Comparison of ENCODE assay signal across 8 cellular contexts in the genomic region with DNA sequence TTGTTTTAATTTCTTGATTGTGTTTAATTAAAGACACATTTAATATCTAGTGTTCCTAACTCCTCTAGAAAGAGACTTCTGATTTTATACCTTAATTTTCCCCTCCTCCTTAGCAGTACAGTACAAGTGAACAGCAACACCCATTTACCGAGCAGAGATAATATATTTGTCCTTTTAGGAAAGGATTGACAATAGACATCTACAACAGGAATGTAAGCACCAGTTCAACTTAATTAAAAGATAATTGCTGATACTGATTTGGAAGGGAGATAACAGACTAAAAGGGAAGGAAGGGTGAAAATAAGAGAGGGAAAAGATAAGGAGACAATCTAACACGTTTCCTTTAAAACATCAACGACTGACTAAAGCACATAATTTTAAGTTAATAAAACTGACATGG.
DNase-seq lines count a peak whose midpoint lies in the region; ATAC-seq and TF ChIP-seq lines count a peak whose summit lies in the region.

No MANE protein-coding gene starts in this region.

- no peak overlapping the region for H3K56ac ChIP-seq in mesendoderm (ENCODE audit: low read length)

- H3K27ac ChIP-seq in breast epithelium (peak overlapping the region; percentile 78 to 83), mesendoderm (ENCODE audit: low read depth, low read length) (no peak overlapping the region)

- no peak overlapping the region for H3K9ac ChIP-seq in mesendoderm (ENCODE audit: low read length)

- H3K27ac Mint-ChIP-seq in activated naive CD4-positive, alpha-beta T cell treated with anti-CD3 and anti-CD28 coated beads, Interleukin-2, amount 10 ng/mL, durations not matched to agents 7 days and 5 days, result peak overlapping the region; percentile 77
- peak overlapping the region in 2 of 3 donors; percentile 44 to 69 for H3K27ac Mint-ChIP-seq in IgD-negative memory B cell

- no peaks in the 10 kb centered on the region for H3K36me3 ChIP-seq in breast epithelium
- no peaks in the 10 kb centered on the region for H3K36me3 ChIP-seq in mesendoderm (ENCODE audit: control insufficient read depth, insufficient read depth, low read length)

- H3K4ac ChIP-seq in mesendoderm (ENCODE audit: low read depth, low read length), result no peak overlapping the region

- intact Hi-C loops in breast epithelium (cut with DNase I; ENCODE audit: low total_unique reads), result no loop called here

- H3K4me1 ChIP-seq in breast epithelium, result no peaks in the 10 kb centered on the region
- H3K4me1 ChIP-seq in mesendoderm (ENCODE audit: control insufficient read depth, low read depth, low read length), result peaks cover 5% of the 10 kb centered on the region

- no peaks in the 10 kb centered on the region for H3K9me3 ChIP-seq in breast epithelium

- no peak overlapping the region for H2BK15ac ChIP-seq in mesendoderm (replicated peaks; ENCODE audit: low read depth)

- peak overlapping the region; percentile 41 to 63 (median 47) for H3K4me3 ChIP-seq in breast epithelium
- no peak overlapping the region for H3K4me3 ChIP-seq in mesendoderm (ENCODE audit: low read length)

- no peaks in the 10 kb centered on the region for H3K9me3 Mint-ChIP-seq in activated naive CD4-positive, alpha-beta T cell treated with anti-CD3 and anti-CD28 coated beads, Interleukin-2, amount 10 ng/mL, durations not matched to agents 7 days and 5 days
- H3K9me3 Mint-ChIP-seq in IgD-negative memory B cell, result no peaks in the 10 kb centered on the region

- no peak overlapping the region for H3K18ac ChIP-seq in mesendoderm (ENCODE audit: low read length)

- no peak overlapping the region for H2BK120ac ChIP-seq in mesendoderm (ENCODE audit: low read depth, low read length)

- no peak for TF ChIP-seq CTCF in breast epithelium (IDR thresholded peaks at IDR 0.05)

- peaks cover 5% of the 10 kb centered on the region for H3K79me2 ChIP-seq in mesendoderm (ENCODE audit: control insufficient read depth, insufficient read depth, low read length)

- H4K8ac ChIP-seq in mesendoderm (ENCODE audit: low read depth, low read length), result no peak overlapping the region

- TF ChIP-seq POLR2A in breast epithelium (IDR thresholded peaks at IDR 0.05), result no peak

- no CpG with 5 or more reads among the region's 3 CpGs for WGBS in mesendoderm (ENCODE audit: extremely low coverage, insufficient coverage, low lambda C conversion rate)

- H2AK5ac ChIP-seq in mesendoderm (ENCODE audit: low read length), result no peak overlapping the region

- no peak overlapping the region for H3K23ac ChIP-seq in mesendoderm (ENCODE audit: low read length)

- no peak for DNase-seq in activated naive CD4-positive, alpha-beta T cell treated with anti-CD3 and anti-CD28 coated beads, Interleukin-2, amount 10 ng/mL, durations not matched to agents 7 days and 5 days
- DNase-seq in activated naive CD4-positive, alpha-beta T cell treated with Interleukin-2 at 50 U/mL for 16 hours, result no peak
- DNase-seq in breast epithelium (ENCODE audit: low spot score in 2 of 2) (no peak), mesendoderm (peak; percentile 71), HEK293T (ENCODE audit: extremely low spot score) (no peak), NCI-H82 (lab: John Stamatoyannopoulos, UW) (no peak)

- no peak overlapping the region for H3K4me2 ChIP-seq in mesendoderm (ENCODE audit: low read length)

- no peaks in the 10 kb centered on the region for H3K27me3 Mint-ChIP-seq in activated naive CD4-positive, alpha-beta T cell treated with anti-CD3 and anti-CD28 coated beads, Interleukin-2, amount 10 ng/mL, durations not matched to agents 7 days and 5 days
- no peaks in the 10 kb centered on the region for H3K27me3 Mint-ChIP-seq in IgD-negative memory B cell

- peak overlapping the region; percentile 81 for H3K4me3 Mint-ChIP-seq in activated naive CD4-positive, alpha-beta T cell treated with anti-CD3 and anti-CD28 coated beads, Interleukin-2, amount 10 ng/mL, durations not matched to agents 7 days and 5 days
- H3K4me3 Mint-ChIP-seq in IgD-negative memory B cell, result peak overlapping the region; percentile 86 to 94 (median 89)

- H3K27me3 ChIP-seq in breast epithelium (no peaks in the 10 kb centered on the region), mesendoderm (ENCODE audit: insufficient read depth, low read length, poor library complexity) (no peaks in the 10 kb centered on the region)

- peaks cover 2% of the 10 kb centered on the region for H3K36me3 Mint-ChIP-seq in activated naive CD4-positive, alpha-beta T cell treated with anti-CD3 and anti-CD28 coated beads, Interleukin-2, amount 10 ng/mL, durations not matched to agents 7 days and 5 days
- peaks cover 2% of the 10 kb centered on the region for H3K36me3 Mint-ChIP-seq in IgD-negative memory B cell

- peaks cover 25% of the 10 kb centered on the region for H3K4me1 Mint-ChIP-seq in activated naive CD4-positive, alpha-beta T cell treated with anti-CD3 and anti-CD28 coated beads, Interleukin-2, amount 10 ng/mL, durations not matched to agents 7 days and 5 days
- H3K4me1 Mint-ChIP-seq in IgD-negative memory B cell, result peaks cover 27 to 65% (median 58%) of the 10 kb centered on the region in 3 donors

- H4K5ac ChIP-seq in mesendoderm (ENCODE audit: low read length), result no peak overlapping the region

- peaks cover 11% of the 10 kb centered on the region for H3K79me1 ChIP-seq in mesendoderm (ENCODE audit: low read length)

- CTCF ChIA-PET in activated naive CD4-positive, alpha-beta T cell treated with anti-CD3 and anti-CD28 coated beads, Interleukin-2, amount 10 ng/mL, durations not matched to agents 7 days and 5 days (lab: Charles Lee), result no interaction called here
- CTCF ChIA-PET in HEK293T (lab: Yijun Ruan, JAX), result interaction anchor here (0.5 kb wide), 1 partner anchor 164 kb away, joined by 3 read pairs; no protein-coding TSS in a partner anchor

- POLR2A ChIA-PET in HEK293T (lab: Yijun Ruan, JAX), result no interaction called here

- H2BK5ac ChIP-seq in mesendoderm (ENCODE audit: low read length), result no peak overlapping the region

- no peak for ATAC-seq in GM21381 (IDR thresholded peaks at IDR 0.05; ENCODE audit: unreplicated experiment)

TF ChIP-seq in HEK293T, 16 proteins besides CTCF, POLR2A, EP300 and RAD21:
- no peak for TF ChIP-seq FOXA1 (IDR thresholded peaks at IDR 0.05)
- no peak for TF ChIP-seq SP1 (IDR thresholded peaks at IDR 0.05)
- no peak for TF ChIP-seq ARNT (IDR thresholded peaks at IDR 0.05)
- TF ChIP-seq ZNF384 (IDR thresholded peaks at IDR 0.05), result no peak
- TF ChIP-seq TARDBP (IDR thresholded peaks at IDR 0.05), result no peak
- TF ChIP-seq FOXM1 (IDR thresholded peaks at IDR 0.05; ENCODE audit: borderline replicate concordance), result no peak
- no peak for TF ChIP-seq SUZ12 (IDR thresholded peaks at IDR 0.05)
